14 cellular contexts compared by ENCODE assay signal in the genomic region with DNA sequence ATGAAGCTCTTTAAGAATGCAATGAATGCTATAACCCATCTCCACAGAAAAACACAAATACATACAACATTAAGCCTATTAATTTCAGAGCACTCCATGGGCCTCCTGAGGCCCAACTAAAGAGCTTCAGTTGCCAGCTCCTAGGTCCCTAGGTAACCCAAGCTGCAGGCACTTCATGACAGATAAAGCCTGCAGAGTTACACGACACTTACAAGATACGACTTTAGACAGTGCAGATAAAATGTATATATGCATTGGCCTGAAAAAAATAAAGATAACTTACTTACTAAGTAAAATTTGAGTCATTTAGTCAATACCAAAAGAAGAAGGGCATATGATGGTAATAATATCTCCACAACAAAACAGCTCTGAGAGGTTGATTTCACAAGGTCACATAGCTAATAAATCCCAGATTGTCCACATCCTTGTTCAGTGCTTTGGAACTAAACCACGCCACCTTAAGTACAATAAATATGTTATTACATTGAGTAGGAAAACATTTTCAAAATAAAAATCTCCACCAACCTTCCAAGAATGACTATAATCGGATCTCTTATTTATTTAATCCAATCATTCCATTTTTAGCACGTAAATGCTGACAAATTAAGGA. TPM values are rescaled to one million over a fixed set of nuclear protein-coding genes. Genes with fewer than 3 reads are reported as not detected.
DNase-seq lines count a peak whose midpoint lies in the region; ATAC-seq and TF ChIP-seq lines count a peak whose summit lies in the region.
"Had no signal": no experiment of that assay in that cellular context is flagged by ENCODE, and none has a peak within 500 bp of the region (broad histone marks: within the 10 kb centered on the region; RNA-seq: fewer than 3 reads in every experiment).

No MANE protein-coding gene starts in this region.

- no peak for ATAC-seq in left cardiac atrium
- no peak for ATAC-seq in upper lobe of right lung
- ATAC-seq: lower lobe of right lung; stimulated activated naive CD8-positive, alpha-beta T cell treated with anti-CD3 and anti-CD28 coated beads, Interleukin-15, Interleukin-2, amounts not matched to agents 100 U/mL and 50 U/mL, for 24 hours had no signal

- H3K9me2 ChIP-seq in hepatocyte (replicated peaks; ENCODE audit: insufficient read depth), result no peaks in the 10 kb centered on the region

- TF ChIP-seq CTCF in cardiac muscle cell (IDR thresholded peaks at IDR 0.05; ENCODE audit: low read depth, low read length), result no peak
- no peak for TF ChIP-seq CTCF in hepatocyte (IDR thresholded peaks at IDR 0.05; ENCODE audit: poor library complexity)
- TF ChIP-seq CTCF in upper lobe of right lung (IDR thresholded peaks at IDR 0.05), result no peak

- no peaks in the 10 kb centered on the region for H3K27me3 ChIP-seq in cardiac muscle cell
- no peaks in the 10 kb centered on the region for H3K27me3 ChIP-seq in adipocyte (replicated peaks; ENCODE audit: control insufficient read depth, insufficient read depth, low read length)
- no peaks in the 10 kb centered on the region for H3K27me3 ChIP-seq in hepatocyte
- no peaks in the 10 kb centered on the region for H3K27me3 ChIP-seq in upper lobe of right lung

- H3K9me3 ChIP-seq in cardiac muscle cell (ENCODE audit: low read depth), result no peaks in the 10 kb centered on the region
- H3K9me3 ChIP-seq in adipocyte (ENCODE audit: control insufficient read depth, low read length), result no peaks in the 10 kb centered on the region
- no peaks in the 10 kb centered on the region for H3K9me3 ChIP-seq in hepatocyte (ENCODE audit: low read depth)
- no peaks in the 10 kb centered on the region for H3K9me3 ChIP-seq in upper lobe of right lung
- H3K9me3 ChIP-seq: lower lobe of right lung, neutrophil had no signal

- H3K79me2 ChIP-seq in hepatocyte, result peaks cover 83% of the 10 kb centered on the region

- peak overlapping the region; percentile 97 for H3K9ac ChIP-seq in adipocyte (ENCODE audit: low read length)

- H3K27ac ChIP-seq in cardiac muscle cell (peak overlapping the region; percentile 2), hepatocyte (no peak overlapping the region), upper lobe of right lung (no peak overlapping the region)
- H3K27ac ChIP-seq: lower lobe of right lung, neutrophil had no signal

- intact Hi-C loops in left cardiac atrium (cut with DNase I) (no loop called here), upper lobe of right lung (cut with DNase I) (no loop called here)

- peak overlapping the region; percentile 94 for H3K4me3 ChIP-seq in cardiac muscle cell
- peak overlapping the region; percentile 99 for H3K4me3 ChIP-seq in adipocyte (ENCODE audit: low read length)
- no peak overlapping the region for H3K4me3 ChIP-seq in hepatocyte
- peak overlapping the region; percentile 93 for H3K4me3 ChIP-seq in upper lobe of right lung

- peak; percentile 30 to 36 for DNase-seq in cardiac muscle cell (ENCODE audit: low read depth in 1 of 2, low spot score in 1 of 2)
- no peak for DNase-seq in left cardiac atrium
- peak; percentile 80 for DNase-seq in adipocyte (ENCODE audit: low read depth)
- DNase-seq in hepatocyte (ENCODE audit: low spot score), result no peak
- no peak for DNase-seq in upper lobe of right lung
- no peak for DNase-seq in cerebellar cortex (ENCODE audit: low spot score)
- no peak for DNase-seq in T-helper 1 cell
- DNase-seq in HuH-7.5 (ENCODE audit: low spot score), result no peak
- DNase-seq: ACHN; activated gamma-delta T cell treated with Interleukin-2 at 50 U/mL for 16 hours; lower lobe of right lung; NCI-H1930; stimulated activated naive CD8-positive, alpha-beta T cell treated with anti-CD3 and anti-CD28 coated beads, Interleukin-15, Interleukin-2, amounts not matched to agents 100 U/mL and 50 U/mL, for 24 hours had no signal

- H3K36me3 ChIP-seq in cardiac muscle cell (no peaks in the 10 kb centered on the region), adipocyte (ENCODE audit: control insufficient read depth, insufficient read depth, low read length, severe bottlenecking) (no peaks in the 10 kb centered on the region), hepatocyte (replicated peaks; ENCODE audit: insufficient read depth, low read depth) (no peaks in the 10 kb centered on the region), upper lobe of right lung (no peaks in the 10 kb centered on the region)
- H3K36me3 ChIP-seq: lower lobe of right lung, neutrophil had no signal

- peaks cover 51% of the 10 kb centered on the region for H4K20me1 ChIP-seq in hepatocyte (ENCODE audit: insufficient read depth, poor library complexity, severe bottlenecking)

- no peak overlapping the region for H2AFZ ChIP-seq in hepatocyte

- WGBS in hepatocyte (ENCODE audit: low lambda C conversion rate, missing lambda C conversion rate), result 59% methylated on average over 5 of the region's 5 CpGs

- H3K4me1 ChIP-seq in cardiac muscle cell (ENCODE audit: low read depth) (peaks cover 48% of the 10 kb centered on the region), adipocyte (ENCODE audit: control insufficient read depth, insufficient read depth, low read length) (peaks cover 66% of the 10 kb centered on the region), hepatocyte (ENCODE audit: insufficient read depth) (peaks cover 34% of the 10 kb centered on the region), upper lobe of right lung (peaks cover 49% of the 10 kb centered on the region)

- peak overlapping the region; percentile 82 for H3K4me2 ChIP-seq in hepatocyte

RNA-seq across cellular contexts. Expression of a gene that starts 3.4 kb away (rescaled TPM):
- 43.5 and 56.7 TPM in 2 replicates for total RNA-seq in cardiac muscle cell
- polyA plus RNA-seq in cardiac muscle cell, result 29.2 and 34.6 TPM in 2 replicates
- total RNA-seq in left cardiac atrium, result 10 to 100 TPM; 28.0 to 31.2 TPM
- total RNA-seq in hepatocyte, result 65.1 and 72.1 TPM in 2 replicates
- 24.5 and 27.2 TPM in 2 replicates for polyA plus RNA-seq in hepatocyte
- 55.5 TPM for total RNA-seq in upper lobe of right lung

Comparison
In these comparisons a context has a peak if more than half of its experiments do, and no peak if none do; other contexts are left out.
1. DNase-seq: peak in cardiac muscle cell (2 of 2) and adipocyte (single experiment); none in left cardiac atrium (single experiment), hepatocyte (single experiment), upper lobe of right lung (single experiment), cerebellar cortex (single experiment), T-helper 1 cell (0 of 5) and HuH-7.5 (single experiment).